ENCODE assay signal across 27 cellular contexts in genomic region chr4:143692241-143692640, GRCh38. TPM values are rescaled to one million over a fixed set of nuclear protein-coding genes. Genes with fewer than 3 reads are reported as not detected.
"Had no signal": no experiment of that assay in that cellular context is flagged by ENCODE, and none has a peak within 500 bp of the region (broad histone marks: within the 10 kb centered on the region; RNA-seq: fewer than 3 reads in every experiment).

No MANE protein-coding gene starts in this region.

- H3K4me3 ChIP-seq: colonic mucosa, esophagus squamous epithelium, gastrocnemius medialis, heart right ventricle, left lung, lower lobe of right lung had no signal

- H3K27ac ChIP-seq: colonic mucosa, epithelial cell of prostate, esophagus squamous epithelium, gastrocnemius medialis, heart right ventricle, left lung, lower lobe of right lung had no signal

- H3K4me1 ChIP-seq: colonic mucosa, esophagus squamous epithelium, gastrocnemius medialis, heart right ventricle, left lung, lower lobe of right lung had no signal

- DNase-seq: colonic mucosa; cortex of kidney; effector CD8-positive, alpha-beta T cell; effector memory CD8-positive, alpha-beta T cell; endodermal cell; erythroblast; esophagus squamous epithelium; foreskin fibroblast; foreskin melanocyte; gastrocnemius medialis; glutamatergic neuron; head of caudate nucleus; heart right ventricle; hippocampal formation; left cardiac atrium; left lung; left ventricle myocardium superior; lower lobe of right lung; mesendoderm; midbrain had no signal

- ATAC-seq: effector memory CD8-positive, alpha-beta T cell; esophagus mucosa; gastrocnemius medialis; heart right ventricle; left cardiac atrium; left lung; left ventricle myocardium superior; lower lobe of right lung had no signal

- H3K36me3 ChIP-seq: colonic mucosa, esophagus squamous epithelium, gastrocnemius medialis, heart right ventricle, left lung, lower lobe of right lung had no signal

- H3K27me3 ChIP-seq: colonic mucosa, esophagus squamous epithelium, gastrocnemius medialis, left lung had no signal

- H3K9me3 ChIP-seq: colonic mucosa, esophagus squamous epithelium, gastrocnemius medialis, left lung, lower lobe of right lung had no signal

RNA-seq across cellular contexts. Expression of gene FREM3, which starts 8.2 kb away (rescaled TPM):
- total RNA-seq: esophagus mucosa, esophagus squamous epithelium, gastrocnemius medialis, glomerular endothelial cell, kidney epithelial cell, left ventricle myocardium superior, lower leg skin, mononuclear cell had no signal
- polyA plus RNA-seq: keratinocyte had no signal
